Comparison of ENCODE assay signal across 1 cellular context in genomic region chr20:37344506-37345338, GRCh38.
TF ChIP-seq lines count a peak whose summit lies in the region.

No MANE protein-coding gene starts in this region.

TF ChIP-seq in HepG2, 621 proteins besides CTCF, POLR2A, EP300 and RAD21 (continued from another document and continues in another):
- TF ChIP-seq ZNF766 (CRISPR knock-in tag; IDR thresholded peaks at IDR 0.05; ENCODE audit: borderline replicate concordance) (no peak), ZFP82 (CRISPR knock-in tag; IDR thresholded peaks at IDR 0.05; ENCODE audit: borderline replicate concordance) (no peak), ZNF205 (CRISPR knock-in tag; IDR thresholded peaks at IDR 0.05) (peak; percentile 83; the same call in 1 of the 2 replicates), THAP8 (CRISPR knock-in tag; IDR thresholded peaks at IDR 0.05; ENCODE audit: borderline replicate concordance) (no peak), KDM1A (CRISPR knock-in tag; IDR thresholded peaks at IDR 0.05) (peak; percentile 93), SOX13 (IDR thresholded peaks at IDR 0.05) (no peak; the same call in 1 of the 2 replicates), SOX13 (CRISPR knock-in tag; conservative IDR thresholded peaks at IDR 0.05 in 1 of 2, IDR thresholded peaks at IDR 0.05 in 1 of 2) (peak; percentile 19 to 34; a peak in 1 of 4 replicates), SRSF1 (optimal IDR thresholded peaks at IDR 0.05; ENCODE audit: low read depth, low read length) (no peak), FOXM1 (CRISPR knock-in tag; IDR thresholded peaks at IDR 0.05) (no peak), ZNF607 (CRISPR knock-in tag; IDR thresholded peaks at IDR 0.05; ENCODE audit: borderline replicate concordance) (peak; percentile 70), GATA4 (IDR thresholded peaks at IDR 0.05; ENCODE audit: borderline replicate concordance, low read depth) (no peak; the same call in 1 of the 2 replicates), KDM4B (CRISPR knock-in tag; IDR thresholded peaks at IDR 0.05) (peak; percentile 56; the same call in 1 of the 2 replicates), ELF3 (CRISPR knock-in tag; IDR thresholded peaks at IDR 0.05) (peak; percentile 78; the same call in 1 of the 2 replicates), GPN1 (CRISPR knock-in tag; IDR thresholded peaks at IDR 0.05; ENCODE audit: borderline replicate concordance) (0 out of 2 replicates have a peak, but pooled peaks have one; percentile 46), BRCA1 (CRISPR knock-in tag; IDR thresholded peaks at IDR 0.05) (no peak), FOXJ3 (CRISPR knock-in tag; IDR thresholded peaks at IDR 0.05; ENCODE audit: borderline replicate concordance) (no peak), ZFX (CRISPR knock-in tag; IDR thresholded peaks at IDR 0.05; ENCODE audit: low read depth) (peak; percentile 76), ZNF274 (CRISPR knock-in tag; IDR thresholded peaks at IDR 0.05) (peak; percentile 93), ZNF138 (CRISPR knock-in tag; IDR thresholded peaks at IDR 0.05; ENCODE audit: low read depth) (no peak), NR2F1 (CRISPR knock-in tag; IDR thresholded peaks at IDR 0.05) (peak in 1 of 2 experiments; percentile 52; a peak in 2 of 4 replicates), ZNF839 (CRISPR knock-in tag; IDR thresholded peaks at IDR 0.05; ENCODE audit: borderline replicate concordance) (no peak), NRL (CRISPR knock-in tag; IDR thresholded peaks at IDR 0.05; ENCODE audit: borderline replicate concordance) (peak; percentile 94; the same call in 1 of the 2 replicates), SALL2 (CRISPR knock-in tag; IDR thresholded peaks at IDR 0.05) (no peak; the same call in none of the 2 replicates), ZNF225 (CRISPR knock-in tag; IDR thresholded peaks at IDR 0.05) (peak; percentile 27; the same call in 1 of the 2 replicates), SNAI1 (CRISPR knock-in tag; IDR thresholded peaks at IDR 0.05; ENCODE audit: borderline replicate concordance) (peak; percentile 99), RNF219 (CRISPR knock-in tag; IDR thresholded peaks at IDR 0.05) (peak; percentile 91), HIC2 (CRISPR knock-in tag; IDR thresholded peaks at IDR 0.05; ENCODE audit: low read depth) (no peak), ESRRA (CRISPR knock-in tag; IDR thresholded peaks at IDR 0.05; ENCODE audit: low read depth) (peak; percentile 78; the same call in 1 of the 2 replicates), ZNF619 (CRISPR knock-in tag; IDR thresholded peaks at IDR 0.05) (peak; percentile 78), KDM6A (CRISPR knock-in tag; IDR thresholded peaks at IDR 0.05; ENCODE audit: low read depth) (no peak; the same call in 1 of the 2 replicates), ZNF816 (CRISPR knock-in tag; IDR thresholded peaks at IDR 0.05; ENCODE audit: borderline replicate concordance) (no peak), ZNF567 (CRISPR knock-in tag; IDR thresholded peaks at IDR 0.05; ENCODE audit: borderline replicate concordance) (no peak), ZBTB3 (CRISPR knock-in tag; IDR thresholded peaks at IDR 0.05; ENCODE audit: borderline replicate concordance, low read depth) (no peak), ZNF33A (CRISPR knock-in tag; IDR thresholded peaks at IDR 0.05; ENCODE audit: borderline replicate concordance) (peak; percentile 25; the same call in 1 of the 2 replicates), ZNF850 (CRISPR knock-in tag; conservative IDR thresholded peaks at IDR 0.05) (no peak), BCL6 (CRISPR knock-in tag; IDR thresholded peaks at IDR 0.05) (peak; percentile 55), RNF2 (conservative IDR thresholded peaks at IDR 0.05; ENCODE audit: low read depth) (no peak), RXRB (CRISPR knock-in tag; IDR thresholded peaks at IDR 0.05; ENCODE audit: borderline replicate concordance) (peak; percentile 69), PREB (CRISPR knock-in tag; IDR thresholded peaks at IDR 0.05) (no peak), RFX3 (CRISPR knock-in tag; IDR thresholded peaks at IDR 0.05) (no peak), SRSF4 (IDR thresholded peaks at IDR 0.05; ENCODE audit: low read depth, low read length, poor library complexity, severe bottlenecking) (no peak), IRF1 (CRISPR knock-in tag; IDR thresholded peaks at IDR 0.05; ENCODE audit: low read depth) (no peak), ZNF503 (CRISPR knock-in tag; IDR thresholded peaks at IDR 0.05) (no peak), HOXA7 (CRISPR knock-in tag; IDR thresholded peaks at IDR 0.05) (no peak), HOMEZ (CRISPR knock-in tag; IDR thresholded peaks at IDR 0.05; ENCODE audit: low read depth) (no peak; the same call in 1 of the 2 replicates), DBP (CRISPR knock-in tag; IDR thresholded peaks at IDR 0.05; ENCODE audit: not compliant biosample characterization) (no peak), GRHL1 (CRISPR knock-in tag; conservative IDR thresholded peaks at IDR 0.05) (no peak), HMGXB3 (CRISPR knock-in tag; IDR thresholded peaks at IDR 0.05; ENCODE audit: borderline replicate concordance) (peak; percentile 49), PTBP1 (IDR thresholded peaks at IDR 0.05; ENCODE audit: low read depth, low read length, poor library complexity, severe bottlenecking) (no peak), SCMH1 (CRISPR knock-in tag; IDR thresholded peaks at IDR 0.05; ENCODE audit: borderline replicate concordance) (no peak), JUN (CRISPR knock-in tag; IDR thresholded peaks at IDR 0.05) (no peak; the same call in 1 of the 2 replicates)
